ENCODE assay signal across 1 cellular context in genomic region chr5:95859327-95860060, GRCh38.
TF ChIP-seq lines count a peak whose summit lies in the region.

No MANE protein-coding gene starts in this region.

TF ChIP-seq in GM12878, 131 proteins besides CTCF, POLR2A, EP300 and RAD21:
- no peak for TF ChIP-seq HDAC2 (IDR thresholded peaks at IDR 0.05)
- no peak for TF ChIP-seq MLLT1 (IDR thresholded peaks at IDR 0.05)
- TF ChIP-seq, protein P1, sequence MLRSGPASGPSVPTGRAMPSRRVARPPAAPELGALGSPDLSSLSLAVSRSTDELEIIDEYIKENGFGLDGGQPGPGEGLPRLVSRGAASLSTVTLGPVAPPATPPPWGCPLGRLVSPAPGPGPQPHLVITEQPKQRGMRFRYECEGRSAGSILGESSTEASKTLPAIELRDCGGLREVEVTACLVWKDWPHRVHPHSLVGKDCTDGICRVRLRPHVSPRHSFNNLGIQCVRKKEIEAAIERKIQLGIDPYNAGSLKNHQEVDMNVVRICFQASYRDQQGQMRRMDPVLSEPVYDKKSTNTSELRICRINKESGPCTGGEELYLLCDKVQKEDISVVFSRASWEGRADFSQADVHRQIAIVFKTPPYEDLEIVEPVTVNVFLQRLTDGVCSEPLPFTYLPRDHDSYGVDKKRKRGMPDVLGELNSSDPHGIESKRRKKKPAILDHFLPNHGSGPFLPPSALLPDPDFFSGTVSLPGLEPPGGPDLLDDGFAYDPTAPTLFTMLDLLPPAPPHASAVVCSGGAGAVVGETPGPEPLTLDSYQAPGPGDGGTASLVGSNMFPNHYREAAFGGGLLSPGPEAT (IDR thresholded peaks at IDR 0.05; ENCODE audit: low read depth): no peak
- no peak for TF ChIP-seq CEBPB (IDR thresholded peaks at IDR 0.05; ENCODE audit: borderline replicate concordance in 1 of 2, low read depth in 2 of 2, low read length in 2 of 2)
- TF ChIP-seq JUND (IDR thresholded peaks at IDR 0.05; ENCODE audit: low read depth, low read length): no peak
- no peak for TF ChIP-seq ZNF274 (IDR thresholded peaks at IDR 0.05; ENCODE audit: insufficient read depth, insufficient read length)
- TF ChIP-seq KDM1A (IDR thresholded peaks at IDR 0.05; ENCODE audit: borderline replicate concordance): no peak
- no peak for TF ChIP-seq ZNF384 (IDR thresholded peaks at IDR 0.05; ENCODE audit: borderline replicate concordance, low read depth, low read length)
- TF ChIP-seq RUNX3 (IDR thresholded peaks at IDR 0.05; ENCODE audit: low read length): no peak
- TF ChIP-seq DPF2 (IDR thresholded peaks at IDR 0.05): no peak
- TF ChIP-seq STAT3 (IDR thresholded peaks at IDR 0.05; ENCODE audit: low read depth, low read length): no peak
- TF ChIP-seq, protein P2, sequence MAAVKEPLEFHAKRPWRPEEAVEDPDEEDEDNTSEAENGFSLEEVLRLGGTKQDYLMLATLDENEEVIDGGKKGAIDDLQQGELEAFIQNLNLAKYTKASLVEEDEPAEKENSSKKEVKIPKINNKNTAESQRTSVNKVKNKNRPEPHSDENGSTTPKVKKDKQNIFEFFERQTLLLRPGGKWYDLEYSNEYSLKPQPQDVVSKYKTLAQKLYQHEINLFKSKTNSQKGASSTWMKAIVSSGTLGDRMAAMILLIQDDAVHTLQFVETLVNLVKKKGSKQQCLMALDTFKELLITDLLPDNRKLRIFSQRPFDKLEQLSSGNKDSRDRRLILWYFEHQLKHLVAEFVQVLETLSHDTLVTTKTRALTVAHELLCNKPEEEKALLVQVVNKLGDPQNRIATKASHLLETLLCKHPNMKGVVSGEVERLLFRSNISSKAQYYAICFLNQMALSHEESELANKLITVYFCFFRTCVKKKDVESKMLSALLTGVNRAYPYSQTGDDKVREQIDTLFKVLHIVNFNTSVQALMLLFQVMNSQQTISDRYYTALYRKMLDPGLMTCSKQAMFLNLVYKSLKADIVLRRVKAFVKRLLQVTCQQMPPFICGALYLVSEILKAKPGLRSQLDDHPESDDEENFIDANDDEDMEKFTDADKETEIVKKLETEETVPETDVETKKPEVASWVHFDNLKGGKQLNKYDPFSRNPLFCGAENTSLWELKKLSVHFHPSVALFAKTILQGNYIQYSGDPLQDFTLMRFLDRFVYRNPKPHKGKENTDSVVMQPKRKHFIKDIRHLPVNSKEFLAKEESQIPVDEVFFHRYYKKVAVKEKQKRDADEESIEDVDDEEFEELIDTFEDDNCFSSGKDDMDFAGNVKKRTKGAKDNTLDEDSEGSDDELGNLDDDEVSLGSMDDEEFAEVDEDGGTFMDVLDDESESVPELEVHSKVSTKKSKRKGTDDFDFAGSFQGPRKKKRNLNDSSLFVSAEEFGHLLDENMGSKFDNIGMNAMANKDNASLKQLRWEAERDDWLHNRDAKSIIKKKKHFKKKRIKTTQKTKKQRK (IDR thresholded peaks at IDR 0.05; ENCODE audit: low read depth, low read length): no peak
- TF ChIP-seq MYC (IDR thresholded peaks at IDR 0.05; ENCODE audit: insufficient read depth, insufficient read length, insufficient replicate concordance, low read length, severe bottlenecking): no peak
- TF ChIP-seq, protein P3, sequence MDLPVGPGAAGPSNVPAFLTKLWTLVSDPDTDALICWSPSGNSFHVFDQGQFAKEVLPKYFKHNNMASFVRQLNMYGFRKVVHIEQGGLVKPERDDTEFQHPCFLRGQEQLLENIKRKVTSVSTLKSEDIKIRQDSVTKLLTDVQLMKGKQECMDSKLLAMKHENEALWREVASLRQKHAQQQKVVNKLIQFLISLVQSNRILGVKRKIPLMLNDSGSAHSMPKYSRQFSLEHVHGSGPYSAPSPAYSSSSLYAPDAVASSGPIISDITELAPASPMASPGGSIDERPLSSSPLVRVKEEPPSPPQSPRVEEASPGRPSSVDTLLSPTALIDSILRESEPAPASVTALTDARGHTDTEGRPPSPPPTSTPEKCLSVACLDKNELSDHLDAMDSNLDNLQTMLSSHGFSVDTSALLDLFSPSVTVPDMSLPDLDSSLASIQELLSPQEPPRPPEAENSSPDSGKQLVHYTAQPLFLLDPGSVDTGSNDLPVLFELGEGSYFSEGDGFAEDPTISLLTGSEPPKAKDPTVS (IDR thresholded peaks at IDR 0.05; ENCODE audit: low read depth, low read length): no peak
- no peak for TF ChIP-seq BCL11A (IDR thresholded peaks at IDR 0.05; ENCODE audit: low read depth, low read length)
